ENCODE assay signal across 8 cellular contexts in the genomic region with DNA sequence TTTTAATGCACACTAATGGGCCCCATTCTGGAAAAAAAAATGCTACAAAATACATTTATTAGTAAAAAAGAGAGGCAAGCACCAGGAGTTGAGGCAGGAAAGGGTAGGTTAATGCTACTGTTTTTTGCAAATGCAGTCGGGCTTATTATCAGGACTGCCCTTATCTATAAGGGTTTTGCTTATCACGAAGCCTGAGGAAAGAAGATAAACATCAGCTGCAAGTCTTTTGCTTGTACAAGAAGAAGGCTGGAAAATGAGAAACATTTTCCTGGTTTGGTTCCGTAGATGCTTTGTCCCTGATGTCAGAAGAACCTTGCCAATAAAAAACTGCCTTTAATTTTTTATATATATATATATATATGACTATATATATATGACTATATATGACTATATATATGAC.
"Had no signal": no experiment of that assay in that cellular context is flagged by ENCODE, and none has a peak within 500 bp of the region (broad histone marks: within the 10 kb centered on the region; RNA-seq: fewer than 3 reads in every experiment).

No MANE protein-coding gene starts in this region.

- H3K27me3 Mint-ChIP-seq: IgD-negative memory B cell had no signal

- H3K36me3 ChIP-seq: HAP-1 had no signal

- H3K36me3 Mint-ChIP-seq: IgD-negative memory B cell had no signal

- H3K4me3 ChIP-seq: GM23248, HAP-1 had no signal

- DNase-seq: GM23248, GOT3, H7, KBM-7 had no signal

- H3K4me1 ChIP-seq: HAP-1 had no signal

- H3K27ac ChIP-seq: GM23248, HL-60 had no signal

- H3K9me3 ChIP-seq: HAP-1 had no signal

- H3K4me1 Mint-ChIP-seq: IgD-negative memory B cell had no signal

- H3K9ac ChIP-seq: GM23248 had no signal

- H3K27ac Mint-ChIP-seq: IgD-negative memory B cell had no signal

- FAIRE-seq: HepG2 had no signal

- H3K4me3 Mint-ChIP-seq: IgD-negative memory B cell had no signal
